In genomic region chr1:85198864-85199263, GRCh38 we compare ENCODE assay signal across 12 cellular contexts. TPM values are rescaled to one million over a fixed set of nuclear protein-coding genes. Genes with fewer than 3 reads are reported as not detected.
DNase-seq lines count a peak whose midpoint lies in the region; ATAC-seq, FAIRE-seq and TF ChIP-seq lines count a peak whose summit lies in the region.
"Had no signal": no experiment of that assay in that cellular context is flagged by ENCODE, and none has a peak within 500 bp of the region (broad histone marks: within the 10 kb centered on the region; RNA-seq: fewer than 3 reads in every experiment).

No MANE protein-coding gene starts in this region.

- peaks cover 6% of the 10 kb centered on the region; the same call in 1 of the 2 replicates for H3K4me1 ChIP-seq in MM.1S (ENCODE audit: low read length)
- peaks cover 0 to 3% (median 1%) of the 10 kb centered on the region in 4 experiments; a peak in 3 of 7 replicates for H3K4me1 ChIP-seq in H1 (replicated peaks in 1 of 4; ENCODE audit: control insufficient read depth in 3 of 4, insufficient read depth in 4 of 4, low read length in 3 of 4)

- H3K36me3 ChIP-seq in MM.1S (replicated peaks; ENCODE audit: insufficient read depth, low read length) (no peaks in the 10 kb centered on the region), H1 (ENCODE audit: control insufficient read depth in 2 of 4, insufficient read depth in 4 of 4, low read length in 3 of 4) (no peaks in the 10 kb centered on the region)

- H3K79me2 ChIP-seq in MM.1S (ENCODE audit: low read length) (peaks cover 31% of the 10 kb centered on the region), H1 (ENCODE audit: control insufficient read depth in 1 of 2, insufficient read depth in 2 of 2, low read length in 2 of 2) (peaks cover 0 to 49% of the 10 kb centered on the region in 2 experiments; a peak in 2 of 4 replicates)

- FAIRE-seq in H1 (lab: Jason Lieb, UNC), result no peak
- FAIRE-seq: GM18507 had no signal

- H2BK5ac ChIP-seq in H1 (ENCODE audit: low read depth, low read length), result no peak overlapping the region

- H3K4me2 ChIP-seq in MM.1S (ENCODE audit: low read depth, low read length) (peak overlapping the region; percentile 71), H1 (ENCODE audit: insufficient read depth in 1 of 2, low read depth in 2 of 2, low read length in 2 of 2) (peak overlapping the region; percentile 3 to 93)
- H3K4me2 ChIP-seq: SK-N-SH had no signal

- no peak for ATAC-seq in CD4-positive, alpha-beta T cell (ENCODE audit: poor library complexity)
- ATAC-seq in esophagus mucosa (no peak), GM21447 (IDR thresholded peaks at IDR 0.05; ENCODE audit: unreplicated experiment) (no peak)

- peaks cover 54% of the 10 kb centered on the region for H3K4me1 Mint-ChIP-seq in CD4-positive, alpha-beta T cell (ENCODE audit: low read depth)
- H3K4me1 Mint-ChIP-seq in nephron, result peaks cover 33% of the 10 kb centered on the region

- no peak overlapping the region for H4K5ac ChIP-seq in H1 (ENCODE audit: insufficient read length, low read depth, low read length)

- intact Hi-C loops in CD4-positive, alpha-beta T cell (cut with DNase I, micrococcal nuclease), result loop anchor here in 1 of 2 experiments (1.0 kb wide), 1 partner anchor 78 kb away; no protein-coding TSS in a partner anchor

- H3K27ac ChIP-seq in CD4-positive, alpha-beta T cell (ENCODE audit: low read depth, low read length), result no peak overlapping the region
- H3K27ac ChIP-seq in MM.1S (ENCODE audit: low read length), result no peak overlapping the region
- no peak overlapping the region for H3K27ac ChIP-seq in H1 (ENCODE audit: low read depth, low read length)

- TF ChIP-seq EP300 in H1 (IDR thresholded peaks at IDR 0.05; ENCODE audit: borderline replicate concordance in 1 of 2, low read depth in 2 of 2, low read length in 2 of 2), result no peak

- DNase-seq in CD4-positive, alpha-beta T cell, result no peak
- DNase-seq in MM.1S, result no peak
- DNase-seq in H1 (ENCODE audit: low read depth in 1 of 2, low spot score in 2 of 2), result no peak
- no peak for DNase-seq in medulla oblongata (ENCODE audit: extremely low spot score)
- DNase-seq in NCI-H128 (lab: John Stamatoyannopoulos, UW; ENCODE audit: unreplicated experiment), result no peak
- DNase-seq: COR-L47, GOT3, SK-N-SH had no signal

- no peak overlapping the region for H2BK120ac ChIP-seq in H1 (replicated peaks; ENCODE audit: low read depth, low read length)

- H3K79me1 ChIP-seq in H1 (ENCODE audit: low read depth, low read length), result 0 out of 2 replicates have a peak, but pooled peaks cover 2% of the 10 kb centered on the region

- no peak overlapping the region for H2BK20ac ChIP-seq in H1 (ENCODE audit: low read length)

- no peak overlapping the region for H2AK5ac ChIP-seq in H1 (ENCODE audit: low read depth, low read length)

- H3K9ac ChIP-seq in MM.1S (ENCODE audit: low read length) (no peak overlapping the region), H1 (replicated peaks in 1 of 4; ENCODE audit: extremely low read depth in 1 of 4, low read depth in 3 of 4, low read length in 3 of 4) (no peak overlapping the region)
- H3K9ac ChIP-seq: SK-N-SH had no signal

- TF ChIP-seq RAD21 in H1 (IDR thresholded peaks at IDR 0.05 in 1 of 2, conservative IDR thresholded peaks at IDR 0.05 in 1 of 2; ENCODE audit: low read depth in 2 of 2, low read length in 2 of 2), result no peak

- H3K23me2 ChIP-seq in H1 (ENCODE audit: low read depth, low read length), result peaks cover 11% of the 10 kb centered on the region

- peak overlapping the region; percentile 42 for H3K4me3 Mint-ChIP-seq in CD4-positive, alpha-beta T cell
- H3K4me3 Mint-ChIP-seq in nephron, result peak overlapping the region; percentile 89 to 96 (median 93)

- H3K9me3 ChIP-seq in CD4-positive, alpha-beta T cell (ENCODE audit: control insufficient read depth, low read length), result no peaks in the 10 kb centered on the region
- H3K9me3 ChIP-seq in MM.1S (replicated peaks; ENCODE audit: insufficient read depth, low read length) (no peaks in the 10 kb centered on the region), H1 (ENCODE audit: insufficient read depth in 2 of 2, low read depth in 1 of 2, low read length in 1 of 2) (no peaks in the 10 kb centered on the region)
- H3K9me3 ChIP-seq: SK-N-SH had no signal

- peaks cover 13% of the 10 kb centered on the region for H3K36me3 Mint-ChIP-seq in CD4-positive, alpha-beta T cell (ENCODE audit: low read depth)
- H3K36me3 Mint-ChIP-seq in nephron (ENCODE audit: low read depth), result no peaks in the 10 kb centered on the region

- no peak for TF ChIP-seq CTCF in CD4-positive, alpha-beta T cell (IDR thresholded peaks at IDR 0.05)
- TF ChIP-seq CTCF in MM.1S (IDR thresholded peaks at IDR 0.05; ENCODE audit: low read length) (no peak), H1 (IDR thresholded peaks at IDR 0.05; ENCODE audit: control extremely low read depth in 1 of 3, insufficient read depth in 1 of 3, low read depth in 1 of 3, low read length in 3 of 3) (no peak), nephron (IDR thresholded peaks at IDR 0.05; ENCODE audit: unreplicated experiment in 3 of 3) (no peak)

- H3K18ac ChIP-seq in H1 (ENCODE audit: extremely low read depth, low read length), result no peak overlapping the region

- peaks cover 28% of the 10 kb centered on the region for H3K27me3 Mint-ChIP-seq in CD4-positive, alpha-beta T cell
- peaks cover 31% of the 10 kb centered on the region for H3K27me3 Mint-ChIP-seq in nephron (ENCODE audit: low read depth)

- no peaks in the 10 kb centered on the region; the same call in 1 of the 2 replicates for H3F3A ChIP-seq in MM.1S (ENCODE audit: insufficient read depth, low read length)

- H4K8ac ChIP-seq in H1 (ENCODE audit: extremely low read depth, insufficient read depth, low read length), result no peak overlapping the region

- H3K4me3 ChIP-seq in MM.1S (ENCODE audit: low read length), result peak overlapping the region; percentile 83
- peak overlapping the region in 2 of 4 experiments; percentile 82 to 95; a peak in 3 of 8 replicates for H3K4me3 ChIP-seq in H1 (ENCODE audit: extremely low read depth in 1 of 4, insufficient read depth in 2 of 4, low read depth in 3 of 4, low read length in 4 of 4)

- no peaks in the 10 kb centered on the region for H3K9me3 Mint-ChIP-seq in CD4-positive, alpha-beta T cell
- H3K9me3 Mint-ChIP-seq in nephron, result no peaks in the 10 kb centered on the region

- CTCF ChIA-PET in CD4-positive, alpha-beta T cell (lab: Charles Lee), result no interaction called here
- CTCF ChIA-PET in H1 (lab: Charles Lee; ENCODE audit: partially characterized antibody), result interaction anchor here (0.7 to 0.8 kb wide), 2 partner anchors 21 to 49 kb away, joined by 3 read pairs; no protein-coding TSS in a partner anchor

- no peak overlapping the region for H3K23ac ChIP-seq in H1 (ENCODE audit: insufficient read length)

- H2BK12ac ChIP-seq in H1 (ENCODE audit: low read depth, low read length), result no peak overlapping the region

- TF ChIP-seq POLR2A in H1 (IDR thresholded peaks at IDR 0.05; ENCODE audit: control extremely low read depth in 1 of 2, low read depth in 2 of 2, low read length in 2 of 2), result no peak

- H3K27me3 ChIP-seq in CD4-positive, alpha-beta T cell (ENCODE audit: control insufficient read depth, insufficient read depth, low read length), result no peaks in the 10 kb centered on the region
- no peaks in the 10 kb centered on the region for H3K27me3 ChIP-seq in MM.1S (replicated peaks; ENCODE audit: insufficient read depth, low read length)
- H3K27me3 ChIP-seq in H1 (replicated peaks in 1 of 4; ENCODE audit: control insufficient read depth in 3 of 4, extremely low read depth in 1 of 4, insufficient read depth in 3 of 4, low read length in 3 of 4), result no peaks in the 10 kb centered on the region

- peak overlapping the region; percentile 82 for H3K27ac Mint-ChIP-seq in CD4-positive, alpha-beta T cell
- H3K27ac Mint-ChIP-seq in nephron, result peak overlapping the region in 1 of 3 experiments; percentile 26

- no peaks in the 10 kb centered on the region for H3K9me2 ChIP-seq in MM.1S (replicated peaks; ENCODE audit: insufficient read depth, low read length)
- H3K9me2 ChIP-seq: SK-N-SH had no signal

- no peak overlapping the region for H3K14ac ChIP-seq in H1 (ENCODE audit: insufficient read length)

- H3K56ac ChIP-seq in H1 (replicated peaks; ENCODE audit: insufficient read length, low read depth, low read length), result no peak overlapping the region

- no peak overlapping the region for H2AFZ ChIP-seq in MM.1S (ENCODE audit: low read length)
- no peak overlapping the region for H2AFZ ChIP-seq in H1 (ENCODE audit: low read length)

- no peak overlapping the region for H4K91ac ChIP-seq in H1 (replicated peaks; ENCODE audit: insufficient read length, low read length)

- H4K20me1 ChIP-seq in MM.1S (ENCODE audit: insufficient read depth, low read length) (no peaks in the 10 kb centered on the region), H1 (replicated peaks in 1 of 2; ENCODE audit: control insufficient read depth in 1 of 2, insufficient read depth in 2 of 2, low read length in 2 of 2) (no peaks in the 10 kb centered on the region)

- H2BK15ac ChIP-seq in H1 (ENCODE audit: low read length), result no peak overlapping the region

- WGBS in H1 (ENCODE audit: extremely low coverage in 1 of 2, insufficient coverage in 1 of 2, insufficient read length in 1 of 2, insufficient replicate concordance in 2 of 2, low coverage in 1 of 2, low lambda C conversion rate in 2 of 2, missing lambda C conversion rate in 1 of 2), 2 experiments, result 86% methylated on average over 2 of the region's 2 CpGs; no CpG with 5 or more reads in 1 of the 2 experiments

- POLR2A ChIA-PET in CD4-positive, alpha-beta T cell (lab: Charles Lee), result interaction anchor here (1.3 to 3.8 kb wide), 3 partner anchors 56 to 77 kb away, joined by 4 to 38 read pairs (median 15); partner anchors contain the start of genes BCL10 and C1orf52
- POLR2A ChIA-PET in H1 (lab: Charles Lee; ENCODE audit: partially characterized antibody), result interaction anchor here (1.3 to 3.8 kb wide), 4 partner anchors 31 to 385 kb away, joined by 4 to 13 read pairs (median 6); partner anchors contain the start of gene C1orf52

- H3K4ac ChIP-seq in H1 (replicated peaks; ENCODE audit: insufficient read length, low read depth, low read length), result no peak overlapping the region

TF ChIP-seq in H1, 55 proteins besides CTCF, POLR2A, EP300 and RAD21 (continues in another document):
- TF ChIP-seq KDM4A (IDR thresholded peaks at IDR 0.05; ENCODE audit: low read depth, low read length, severe bottlenecking) (no peak), CHD1 (IDR thresholded peaks at IDR 0.05; ENCODE audit: low read depth, low read length) (no peak), HDAC2 (IDR thresholded peaks at IDR 0.05; ENCODE audit: borderline replicate concordance in 1 of 2, low read depth in 2 of 2, low read length in 2 of 2) (no peak)

RNA-seq across cellular contexts. Expression of gene SYDE2, which starts 2.0 kb away (rescaled TPM):
- total RNA-seq in CD4-positive, alpha-beta T cell, result 1 to 10 TPM; 6.4 to 6.9 TPM
- 12.7 and 14.6 TPM in 2 replicates for total RNA-seq in H1 (2021; fragmentation: NEBNext Ultra II Directional; extraction: Animal tissue kit (Norgen Biotek cat#: 25700))
- polyA plus RNA-seq in H1 (2011; rRNA removed), result 1.6 and 2.1 TPM in 2 replicates
- 2.8 TPM for polyA plus RNA-seq in H1 (2011; cell fraction: cytosol; rRNA removed)
- polyA plus RNA-seq in H1 (2011; cell fraction: nucleus; rRNA removed), result 2.9 TPM
- polyA plus RNA-seq in H1 (2012, experiment 1 of 2), result 1.7 to 3.3 TPM (median 2.5 TPM) in 4 replicates
- polyA plus RNA-seq in H1 (2012, experiment 2 of 2), result 0.25 TPM
- polyA plus RNA-seq in H1 (2013, experiment 1 of 2), result 4.5 TPM
- polyA plus RNA-seq in H1 (2013, experiment 2 of 2), result 4.1 TPM
- polyA minus RNA-seq in H1 (2011; rRNA and poly(A)+ RNA removed), result 13.9 and 15.8 TPM in 2 replicates
- 8.4 TPM for polyA minus RNA-seq in H1 (2011; cell fraction: cytosol; rRNA and poly(A)+ RNA removed)
- 18.5 TPM for polyA minus RNA-seq in H1 (2011; cell fraction: nucleus; rRNA and poly(A)+ RNA removed)
- 0.84 TPM for total RNA-seq in esophagus mucosa
- polyA plus RNA-seq: SK-N-SH had no signal
